25 cellular contexts compared by ENCODE assay signal in the genomic region with DNA sequence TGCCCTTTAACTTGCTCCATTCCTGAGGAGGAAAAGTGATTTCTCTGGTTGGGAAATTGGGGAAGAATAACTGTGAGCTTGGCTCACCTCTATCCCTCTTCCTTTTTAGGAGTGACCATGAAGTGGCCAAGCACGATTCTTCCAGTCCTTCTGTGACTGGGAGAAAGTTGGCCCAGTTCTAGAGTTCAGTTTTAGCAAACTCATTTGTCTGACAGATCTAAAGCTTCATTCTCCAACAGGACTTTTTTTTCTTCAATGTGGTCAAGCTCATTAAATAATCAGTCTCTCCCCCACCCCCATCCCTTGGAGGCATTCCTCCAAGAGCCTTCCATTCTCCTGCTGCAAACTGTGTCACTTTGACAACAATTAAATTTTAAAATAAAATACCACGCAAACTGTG. TPM values are rescaled to one million over a fixed set of nuclear protein-coding genes. Genes with fewer than 3 reads are reported as not detected.
DNase-seq lines count a peak whose midpoint lies in the region; ATAC-seq and TF ChIP-seq lines count a peak whose summit lies in the region.
"Had no signal": no experiment of that assay in that cellular context is flagged by ENCODE, and none has a peak within 500 bp of the region (broad histone marks: within the 10 kb centered on the region; RNA-seq: fewer than 3 reads in every experiment).

No MANE protein-coding gene starts in this region.

- H3K14ac ChIP-seq in neuronal stem cell (ENCODE audit: low read length): no peak overlapping the region

- H4K8ac ChIP-seq in neuronal stem cell (ENCODE audit: low read depth, low read length): no peak overlapping the region

- H3K4ac ChIP-seq in neuronal stem cell (ENCODE audit: low read length): no peak overlapping the region

- no peak overlapping the region for H2AK5ac ChIP-seq in neuronal stem cell (ENCODE audit: low read depth, low read length)

- no peak for TF ChIP-seq POLR2A in esophagus muscularis mucosa (IDR thresholded peaks at IDR 0.05; ENCODE audit: low read depth)
- TF ChIP-seq POLR2A in uterus (IDR thresholded peaks at IDR 0.05): no peak

- no peak overlapping the region for H3K4me2 ChIP-seq in neuronal stem cell (ENCODE audit: insufficient read depth, low read length, poor library complexity, severe bottlenecking)
- H3K4me2 ChIP-seq: smooth muscle cell had no signal

- H3K4me1 ChIP-seq in esophagus muscularis mucosa (peaks cover 0 to 20% (median 15%) of the 10 kb centered on the region in 4 donors), neuronal stem cell (ENCODE audit: control insufficient read depth in 2 of 2, insufficient read depth in 1 of 2, low read depth in 1 of 2, low read length in 2 of 2) (peaks cover 0 to 3% of the 10 kb centered on the region in 2 donors), uterus (no peaks in the 10 kb centered on the region)
- H3K4me1 ChIP-seq: adrenal gland, upper lobe of left lung had no signal

- no peak overlapping the region for H2BK12ac ChIP-seq in neuronal stem cell (ENCODE audit: low read length)

- TF ChIP-seq CTCF in esophagus muscularis mucosa (IDR thresholded peaks at IDR 0.05): no peak
- no peak for TF ChIP-seq CTCF in uterus (IDR thresholded peaks at IDR 0.05)

- no peak for TF ChIP-seq EP300 in esophagus muscularis mucosa (IDR thresholded peaks at IDR 0.05)

- DNase-seq in RPMI7951 (ENCODE audit: low read depth) (peak; percentile 37), esophagus muscularis mucosa (ENCODE audit: extremely low spot score) (no peak), neuronal stem cell (ENCODE audit: low spot score) (no peak), uterus (peak; percentile 15 to 27), NCI-H2227 treated with DMSO at 0.1 percent for 48 hours (lab: John Stamatoyannopoulos, UW) (no peak), cerebellar cortex (ENCODE audit: low spot score) (no peak)
- DNase-seq: activated CD4-positive, alpha-beta memory T cell treated with anti-CD3 and anti-CD28 coated beads for 36 hours; activated CD8-positive, alpha-beta memory T cell treated with anti-CD3 and anti-CD28 coated beads, Interleukin-2, amount 50 U/mL, for 4 hours; activated naive CD4-positive, alpha-beta T cell treated with anti-CD3 and anti-CD28 coated beads for 36 hours; adrenal gland; Calu3; effector CD8-positive, alpha-beta T cell; mesendoderm; naive B cell; NCI-H1105 treated with DMSO at 0.1 percent for 48 hours; NCI-H2029 treated with DMSO at 0.1 percent for 48 hours; NCI-H526 treated with DMSO at 0.1 percent for 48 hours; stimulated activated CD4-positive, alpha-beta T cell treated with anti-CD3 and anti-CD28 coated beads, Interleukin-1b, Interleukin-23, amount 100 ng/mL, for 48 hours; stimulated activated CD8-positive, alpha-beta memory T cell treated with anti-CD3 and anti-CD28 coated beads, Interleukin-4, amount 100 ng/mL, for 48 hours; stomach; upper lobe of left lung had no signal

- H3K4me3 ChIP-seq in esophagus muscularis mucosa: no peak overlapping the region
- H3K4me3 ChIP-seq in neuronal stem cell (ENCODE audit: low read length in 2 of 2): no peak overlapping the region
- no peak overlapping the region for H3K4me3 ChIP-seq in uterus
- H3K4me3 ChIP-seq: adrenal gland, smooth muscle cell, stomach, upper lobe of left lung had no signal

- H3K36me3 ChIP-seq in esophagus muscularis mucosa: no peaks in the 10 kb centered on the region
- no peaks in the 10 kb centered on the region for H3K36me3 ChIP-seq in neuronal stem cell (replicated peaks in 1 of 2; ENCODE audit: control insufficient read depth in 2 of 2, insufficient read depth in 2 of 2, low read length in 2 of 2)
- no peaks in the 10 kb centered on the region for H3K36me3 ChIP-seq in uterus
- H3K36me3 ChIP-seq: adrenal gland, stomach, upper lobe of left lung had no signal

- H4K91ac ChIP-seq in neuronal stem cell (ENCODE audit: low read depth, low read length, poor library complexity): no peak overlapping the region

- intact Hi-C loops in esophagus muscularis mucosa (cut with DNase I) (no loop called here), uterus (cut with DNase I; ENCODE audit: low total_unique reads) (no loop called here)

- H3K27me3 ChIP-seq in esophagus muscularis mucosa: no peaks in the 10 kb centered on the region
- no peaks in the 10 kb centered on the region for H3K27me3 ChIP-seq in neuronal stem cell (ENCODE audit: control insufficient read depth in 3 of 3, insufficient read depth in 3 of 3, low read depth in 1 of 3, low read length in 3 of 3)
- no peaks in the 10 kb centered on the region for H3K27me3 ChIP-seq in uterus
- H3K27me3 ChIP-seq: adrenal gland, stomach, upper lobe of left lung had no signal

- no peak overlapping the region for H3K9ac ChIP-seq in neuronal stem cell (ENCODE audit: low read depth, low read length, poor library complexity)

- WGBS in esophagus muscularis mucosa: 45% methylated on average over 2 of the region's 2 CpGs
- WGBS in neuronal stem cell (ENCODE audit: extremely low coverage in 2 of 2, insufficient read length in 2 of 2, insufficient replicate concordance in 1 of 2), 2 donors: no CpG with 5 or more reads among the region's 2 CpGs

- H3K9me3 ChIP-seq in esophagus muscularis mucosa (no peaks in the 10 kb centered on the region), neuronal stem cell (replicated peaks in 1 of 2; ENCODE audit: control insufficient read depth in 2 of 2, insufficient read depth in 1 of 2, low read depth in 1 of 2, low read length in 2 of 2) (peaks cover 0 to 12% of the 10 kb centered on the region in 2 donors), uterus (no peaks in the 10 kb centered on the region)
- H3K9me3 ChIP-seq: adrenal gland, stomach had no signal

- no peaks in the 10 kb centered on the region for H3K79me1 ChIP-seq in neuronal stem cell (ENCODE audit: low read depth, low read length)

- H2AFZ ChIP-seq in neuronal stem cell (ENCODE audit: low read length): peak overlapping the region; percentile 21

- H2BK5ac ChIP-seq in neuronal stem cell (ENCODE audit: low read length): no peak overlapping the region

- no peak overlapping the region for H2BK15ac ChIP-seq in neuronal stem cell (ENCODE audit: low read length)

- no peak for ATAC-seq in HG03196 (IDR thresholded peaks at IDR 0.05; ENCODE audit: unreplicated experiment)
- ATAC-seq: activated CD4-positive, CD25-positive, alpha-beta regulatory T cell treated with anti-CD3 and anti-CD28 coated beads, Interleukin-2, amount 50 U/mL, for 24 hours had no signal

- H3K27ac ChIP-seq in esophagus muscularis mucosa (replicated peaks in 1 of 4): peak overlapping the region; percentile 51 to 71 (median 70)
- H3K27ac ChIP-seq in neuronal stem cell (replicated peaks; ENCODE audit: low read length): no peak overlapping the region
- H3K27ac ChIP-seq in uterus: no peak overlapping the region
- H3K27ac ChIP-seq: adrenal gland, C4-2B, stomach, upper lobe of left lung had no signal

- no peak overlapping the region for H3K18ac ChIP-seq in neuronal stem cell (ENCODE audit: low read length)

- H3K23ac ChIP-seq in neuronal stem cell (ENCODE audit: low read depth, low read length, poor library complexity): no peak overlapping the region

- H2BK120ac ChIP-seq in neuronal stem cell (ENCODE audit: low read depth, low read length): no peak overlapping the region

RNA-seq across cellular contexts. Expression of a gene that starts 6.4 kb away (rescaled TPM):
- 8.2 and 10.2 TPM in 2 replicates for total RNA-seq in RPMI7951 (2014; rRNA removed; shearing (Covaris generic))
- total RNA-seq in esophagus muscularis mucosa (100 to 1,000 TPM in 3 of 4 donors, 10 to 100 TPM in 1; 99.2 to 153 (median 128) TPM), uterus (10 to 100 TPM; 10.5 to 27.9 (median 14.2) TPM)
- polyA plus RNA-seq in neuronal stem cell (2013, experiment 1 of 2): 6.4 TPM
- polyA plus RNA-seq in neuronal stem cell (2013, experiment 2 of 2): 6.4 TPM

Comparison
In these comparisons a context has a peak if more than half of its experiments do, and no peak if none do; other contexts are left out.
1. DNase-seq: peak in RPMI7951 (single experiment) and uterus (2 of 2); none in esophagus muscularis mucosa (single experiment), neuronal stem cell (single experiment), NCI-H2227 treated with DMSO at 0.1 percent for 48 hours (single experiment) and cerebellar cortex (single experiment).
2. H3K27ac ChIP-seq: peak in esophagus muscularis mucosa (4 of 4); none in neuronal stem cell (single experiment) and uterus (0 of 2).